ENCODE assay signal across 8 cellular contexts in the genomic region with DNA sequence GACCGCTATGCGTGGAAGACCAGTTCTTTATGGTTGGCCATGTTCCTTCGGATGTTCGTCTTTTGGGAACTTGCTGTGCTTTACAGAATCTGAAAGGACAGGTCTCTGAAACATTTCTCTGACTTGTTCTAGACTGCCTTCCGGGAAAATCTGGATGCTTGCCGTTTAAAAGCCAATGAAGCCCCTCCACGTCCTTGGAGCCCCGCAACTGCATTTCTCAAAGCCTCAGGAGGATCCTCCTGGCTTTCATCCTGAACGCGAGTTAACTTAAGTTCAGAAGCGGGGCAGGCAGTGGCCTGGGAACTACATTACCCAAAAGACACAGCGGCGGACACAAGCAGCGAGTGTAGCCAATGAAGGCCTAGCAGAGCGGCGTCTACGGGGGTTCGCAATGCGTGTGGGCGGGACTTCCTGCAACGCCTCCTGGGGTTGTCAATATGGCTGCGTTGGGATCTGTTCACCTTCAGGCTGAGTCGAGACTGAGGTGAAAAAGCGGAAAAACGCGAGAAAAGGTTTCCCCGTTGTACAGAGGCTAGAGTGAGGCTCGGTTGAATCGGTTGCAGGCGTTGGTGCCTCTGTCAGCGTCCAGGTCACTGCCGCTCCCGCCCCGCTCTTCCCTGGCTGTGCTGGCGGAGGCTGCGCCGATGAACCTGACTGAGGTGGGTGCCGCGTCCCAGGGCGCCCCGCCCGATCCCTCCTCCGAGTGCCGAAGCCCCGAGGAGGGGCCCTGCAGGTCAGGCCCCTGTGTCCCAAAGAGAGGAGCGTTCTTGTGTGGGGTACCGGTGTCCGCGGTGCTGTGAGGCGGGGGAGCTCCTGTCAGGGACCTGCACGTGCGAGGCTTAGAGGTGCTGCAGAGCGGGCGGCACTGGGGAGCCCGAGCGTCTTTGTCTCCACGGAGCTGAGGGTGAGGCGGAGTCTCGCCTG. TPM values are rescaled to one million over a fixed set of nuclear protein-coding genes. Genes with fewer than 3 reads are reported as not detected.
DNase-seq lines count a peak whose midpoint lies in the region; ATAC-seq and TF ChIP-seq lines count a peak whose summit lies in the region.

Gene ZNF17, plus strand, starts transcription at position 414 of the 924 bp plus-strand sequence. CDS start 2,455 bp downstream, outside the sequence.

- H3K4me3 ChIP-seq in upper lobe of left lung, result peak within 1 kb of the TSS; percentile 72 to 97 (median 89)

- peaks cover 8 to 18% (median 15%) of the 10 kb centered on the region in 4 donors for H3K4me1 ChIP-seq in upper lobe of left lung

- peak in 1 of 4 donors; percentile 56 for TF ChIP-seq POLR2A in upper lobe of left lung (IDR thresholded peaks at IDR 0.05)

- H3K9me3 ChIP-seq in upper lobe of left lung, result peaks cover 0 to 5% (median 2%) of the 10 kb centered on the region in 4 donors

- ATAC-seq in HG02870 (IDR thresholded peaks at IDR 0.05; ENCODE audit: unreplicated experiment) (peak; percentile 99), left cardiac atrium (peak; percentile 100), upper lobe of left lung (ENCODE audit: low FRiP score in 2 of 2) (peak; percentile 99 to 100)

- no peaks in the 10 kb centered on the region for H3K27me3 ChIP-seq in upper lobe of left lung

- DNase-seq in GM13977 (ENCODE audit: low spot score) (peak; percentile 93), NCI-H146 treated with DMSO at 0.1 percent for 48 hours (lab: John Stamatoyannopoulos, UW; ENCODE audit: unreplicated experiment) (peak; percentile 88), T-helper 1 cell (peak; percentile 81 to 92 (median 90)), amniotic epithelial cell (ENCODE audit: low read depth) (peak; percentile 93), left cardiac atrium (peak; percentile 97), posterior vena cava (ENCODE audit: low spot score) (peak; percentile 98), upper lobe of left lung (peak; percentile 87 to 95)

- in situ Hi-C loops in GM13977 (cut with MboI; ENCODE audit: low pct_unique_long_range_greater_than_20kb, low sequenced_read_pairs, unreplicated experiment), result no loop called here

- WGBS in upper lobe of left lung, 2 donors, result 4 to 7% methylated on average over 26 to 44 of the region's 59 CpGs

- intact Hi-C loops in left cardiac atrium (cut with DNase I), result no loop called here
- intact Hi-C loops in posterior vena cava (cut with DNase I), result no loop called here

- peaks cover 0 to 29% (median 9%) of the 10 kb centered on the region in 4 donors for H3K36me3 ChIP-seq in upper lobe of left lung

- no peak for TF ChIP-seq EP300 in upper lobe of left lung (IDR thresholded peaks at IDR 0.05)

- TF ChIP-seq CTCF in GM13977 (IDR thresholded peaks at IDR 0.05; ENCODE audit: extremely low read depth, insufficient read depth, missing control alignments) (no peak), upper lobe of left lung (IDR thresholded peaks at IDR 0.05) (peak in 1 of 6 experiments; percentile 13)

- H3K27ac ChIP-seq in upper lobe of left lung, result peak within 1 kb of the TSS; percentile 48 to 83 (median 68)

RNA-seq across cellular contexts. Expression of gene ZNF17, which starts in this region (rescaled TPM):
- total RNA-seq in left cardiac atrium (10 to 100 TPM in 1 of 2 donors, 1 to 10 TPM in 1; 8.7 to 13.8 TPM), posterior vena cava (10 to 100 TPM; 10.9 to 11.4 TPM), upper lobe of left lung (10 to 100 TPM in 4 of 6 donors, 1 to 10 TPM in 2; 6.9 to 17.8 (median 11.3) TPM)

Comparison
In these comparisons a context has a peak if more than half of its experiments do, and no peak if none do; other contexts are left out.
1. Peak in every context shown above with its lines: DNase-seq, ATAC-seq, H3K4me3 ChIP-seq and H3K27ac ChIP-seq.